Comparison of ENCODE assay signal across 8 cellular contexts in the genomic region with DNA sequence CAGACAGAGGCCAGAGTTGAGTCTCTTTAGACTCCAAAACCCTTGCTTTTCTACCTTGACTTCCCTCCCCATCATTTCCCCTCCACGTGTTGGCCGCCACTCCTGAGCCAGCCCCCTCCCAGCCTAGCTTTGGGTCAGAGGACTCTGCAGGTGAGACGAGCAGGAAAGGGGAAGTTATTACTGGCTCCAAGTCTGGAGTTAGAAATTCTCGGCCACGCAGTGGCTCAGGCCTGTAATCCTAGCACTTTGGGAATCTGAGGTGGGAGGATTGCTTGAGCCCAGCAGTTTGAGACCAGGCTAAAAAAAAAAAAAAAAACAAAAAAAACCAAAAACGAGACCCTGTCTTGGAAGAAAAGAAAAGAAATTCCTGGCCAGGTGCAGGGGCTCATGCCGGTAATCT. TPM values are rescaled to one million over a fixed set of nuclear protein-coding genes. Genes with fewer than 3 reads are reported as not detected.
"Had no signal": no experiment of that assay in that cellular context is flagged by ENCODE, and none has a peak within 500 bp of the region (broad histone marks: within the 10 kb centered on the region; RNA-seq: fewer than 3 reads in every experiment).

No MANE protein-coding gene starts in this region.

- H3K27ac Mint-ChIP-seq: IgD-negative memory B cell had no signal

- DNase-seq: IMR-90, KBM-7 had no signal

- ATAC-seq: HepG2, K562 had no signal

- H3K4me3 ChIP-seq: K562 had no signal

- H3K27ac ChIP-seq: HL-60 had no signal

- H3K4me3 Mint-ChIP-seq: IgD-negative memory B cell had no signal

RNA-seq across cellular contexts. Expression of gene VSX2, which starts 8.8 kb away (rescaled TPM):
- total RNA-seq: HepG2, HT-29, HT1080, IMR-90 had no signal
